ENCODE assay signal across 22 cellular contexts in genomic region chr3:129615751-129616281, GRCh38. TPM values are rescaled to one million over a fixed set of nuclear protein-coding genes. Genes with fewer than 3 reads are reported as not detected.
DNase-seq lines count a peak whose midpoint lies in the region; ATAC-seq, FAIRE-seq and TF ChIP-seq lines count a peak whose summit lies in the region.
"Had no signal": no experiment of that assay in that cellular context is flagged by ENCODE, and none has a peak within 500 bp of the region (broad histone marks: within the 10 kb centered on the region; RNA-seq: fewer than 3 reads in every experiment).

No MANE protein-coding gene starts in this region.

- no peak overlapping the region for H2BK5ac ChIP-seq in mesenchymal stem cell (ENCODE audit: low read depth, low read length, poor library complexity, severe bottlenecking)

- H2BK12ac ChIP-seq in mesenchymal stem cell (ENCODE audit: low read length in 2 of 2): peak overlapping the region in 1 of 2 experiments; percentile 59

- no peak overlapping the region for H3K4me3 ChIP-seq in mesenchymal stem cell (ENCODE audit: insufficient read depth in 1 of 2, low read depth in 1 of 2, low read length in 2 of 2)
- H3K4me3 ChIP-seq in spleen: no peak overlapping the region
- H3K4me3 ChIP-seq in SK-N-SH (ENCODE audit: low read depth in 2 of 2, low read length in 1 of 2): no peak overlapping the region
- H3K4me3 ChIP-seq: breast epithelium, pancreas, uterus had no signal

- H3K27ac Mint-ChIP-seq in endothelial cell (ENCODE audit: unreplicated experiment): no peak overlapping the region
- H3K27ac Mint-ChIP-seq: activated CD4-positive, alpha-beta memory T cell treated with anti-CD3 and anti-CD28 coated beads, Interleukin-2, amount 10 ng/mL, durations not matched to agents 7 days and 5 days; stimulated activated memory B cell treated with anti-CD40 and anti-IgM and Interleukin-4, amounts not matched to agents 10 μg/mL and 1 μg/mL and 100 μg/mL, for 72 hours had no signal

- H3K4me1 ChIP-seq in mesenchymal stem cell (ENCODE audit: control insufficient read depth, insufficient read depth, low read depth, low read length) (peaks cover 52% of the 10 kb centered on the region), spleen (peaks cover 38 to 91% (median 66%) of the 10 kb centered on the region in 6 donors), SK-N-SH (ENCODE audit: control insufficient read depth in 1 of 2, insufficient read depth in 2 of 2, low read depth in 1 of 2, low read length in 1 of 2) (peaks cover 0 to 7% of the 10 kb centered on the region in 2 experiments; a peak in 1 of 4 replicates)

- no peak overlapping the region for H4K8ac ChIP-seq in mesenchymal stem cell (ENCODE audit: low read length)

- H3K36me3 Mint-ChIP-seq in endothelial cell (ENCODE audit: low read depth, unreplicated experiment): peaks cover 4% of the 10 kb centered on the region
- H3K36me3 Mint-ChIP-seq: CD8-positive, alpha-beta memory T cell; stimulated activated memory B cell treated with anti-CD40 and anti-IgM and Interleukin-4, amounts not matched to agents 10 μg/mL and 1 μg/mL and 100 μg/mL, for 72 hours had no signal

- H2BK15ac ChIP-seq in mesenchymal stem cell (ENCODE audit: low read depth, poor library complexity, severe bottlenecking): no peak overlapping the region

- no peaks in the 10 kb centered on the region for H3K9me3 ChIP-seq in mesenchymal stem cell (ENCODE audit: control insufficient read depth, low read length)
- H3K9me3 ChIP-seq in spleen: no peaks in the 10 kb centered on the region
- H3K9me3 ChIP-seq in SK-N-SH: no peaks in the 10 kb centered on the region
- H3K9me3 ChIP-seq: breast epithelium, pancreas, uterus had no signal

- H4K91ac ChIP-seq in mesenchymal stem cell (ENCODE audit: low read length): peak overlapping the region; percentile 43

- no peaks in the 10 kb centered on the region for H3K36me3 ChIP-seq in mesenchymal stem cell (ENCODE audit: control insufficient read depth in 1 of 2, insufficient read depth in 2 of 2, low read depth in 1 of 2, low read length in 2 of 2)
- H3K36me3 ChIP-seq in spleen: no peaks in the 10 kb centered on the region
- H3K36me3 ChIP-seq in SK-N-SH (replicated peaks in 1 of 2; ENCODE audit: control insufficient read depth in 1 of 2, insufficient read depth in 2 of 2, low read length in 1 of 2): no peaks in the 10 kb centered on the region
- H3K36me3 ChIP-seq: breast epithelium, pancreas, uterus had no signal

- H3K4me2 ChIP-seq in mesenchymal stem cell (ENCODE audit: low read length, poor library complexity, severe bottlenecking): no peak overlapping the region
- H3K4me2 ChIP-seq in SK-N-SH: no peak overlapping the region

- peaks cover 15% of the 10 kb centered on the region for H3K27me3 Mint-ChIP-seq in endothelial cell (ENCODE audit: unreplicated experiment)
- H3K27me3 Mint-ChIP-seq: activated CD4-positive, alpha-beta memory T cell treated with anti-CD3 and anti-CD28 coated beads, Interleukin-2, amount 10 ng/mL, durations not matched to agents 7 days and 5 days had no signal

- intact Hi-C loops in Right ventricle myocardium superior (cut with DNase I): no loop called here
- intact Hi-C loops in spleen (cut with DNase I; ENCODE audit: low total_unique reads): no loop called here

- no peak for FAIRE-seq in urothelium cell line (lab: Jason Lieb, UNC)
- FAIRE-seq: GM18507, keratinocyte, pancreas, RCC 7860 had no signal

- TF ChIP-seq CTCF in spleen (IDR thresholded peaks at IDR 0.05 in 8 of 11, conservative IDR thresholded peaks at IDR 0.05 in 3 of 11) (no peak), SK-N-SH (IDR thresholded peaks at IDR 0.05) (no peak), endothelial cell (IDR thresholded peaks at IDR 0.05; ENCODE audit: unreplicated experiment) (no peak)

- H3K9me3 Mint-ChIP-seq in endothelial cell (ENCODE audit: unreplicated experiment): no peaks in the 10 kb centered on the region
- H3K9me3 Mint-ChIP-seq: activated CD4-positive, alpha-beta memory T cell treated with anti-CD3 and anti-CD28 coated beads, Interleukin-2, amount 10 ng/mL, durations not matched to agents 7 days and 5 days; CD8-positive, alpha-beta memory T cell; HFFc6; stimulated activated memory B cell treated with anti-CD40 and anti-IgM and Interleukin-4, amounts not matched to agents 10 μg/mL and 1 μg/mL and 100 μg/mL, for 72 hours had no signal

- H2BK120ac ChIP-seq in mesenchymal stem cell (ENCODE audit: low read depth, low read length): no peak overlapping the region

- H3K4ac ChIP-seq in mesenchymal stem cell (ENCODE audit: low read depth in 1 of 2, low read length in 2 of 2): peak overlapping the region in 1 of 2 experiments; percentile 61

- no peak for TF ChIP-seq RAD21 in SK-N-SH (IDR thresholded peaks at IDR 0.05; ENCODE audit: low read length)

- H2AK5ac ChIP-seq in mesenchymal stem cell (ENCODE audit: low read length, severe bottlenecking): no peak overlapping the region

- WGBS in mesenchymal stem cell: 89% methylated on average over 8 of the region's 8 CpGs
- 45 to 68% (median 51%) methylated on average over 6 to 8 of the region's 8 CpGs for WGBS in spleen, 5 donors
- 70% methylated on average over 5 of the region's 8 CpGs for WGBS in SK-N-SH (ENCODE audit: low lambda C conversion rate)

- no peak for TF ChIP-seq POLR2A in spleen (IDR thresholded peaks at IDR 0.05)

- H3K79me1 ChIP-seq in mesenchymal stem cell (replicated peaks; ENCODE audit: low read length, poor library complexity, severe bottlenecking): no peaks in the 10 kb centered on the region

- H3K79me2 ChIP-seq in SK-N-SH (ENCODE audit: insufficient read depth): no peaks in the 10 kb centered on the region

- no peaks in the 10 kb centered on the region for H3K9me2 ChIP-seq in SK-N-SH

- CTCF ChIA-PET in HEK293T (lab: Yijun Ruan, JAX) (no interaction called here), SK-N-SH (lab: Yijun Ruan, JAX) (no interaction called here)

- no peak overlapping the region for H3K9ac ChIP-seq in mesenchymal stem cell (ENCODE audit: low read length)
- H3K9ac ChIP-seq in SK-N-SH: no peak overlapping the region

- peak overlapping the region in 1 of 2 experiments; percentile 63 for H3K18ac ChIP-seq in mesenchymal stem cell (ENCODE audit: low read depth in 1 of 2, low read length in 2 of 2)

- H3K27me3 ChIP-seq in mesenchymal stem cell (ENCODE audit: control insufficient read depth in 1 of 2, insufficient read depth in 1 of 2, low read length in 2 of 2) (no peaks in the 10 kb centered on the region), spleen (replicated peaks in 1 of 7) (peaks cover 0 to 18% (median 0%) of the 10 kb centered on the region in 7 donors), SK-N-SH (ENCODE audit: insufficient read depth) (no peaks in the 10 kb centered on the region)
- H3K27me3 ChIP-seq: breast epithelium, pancreas, uterus had no signal

- H2AFZ ChIP-seq in mesenchymal stem cell (ENCODE audit: low read depth, low read length) (no peak overlapping the region), SK-N-SH (ENCODE audit: low read depth) (no peak overlapping the region)

- H3F3A ChIP-seq in SK-N-SH (replicated peaks; ENCODE audit: insufficient read depth): no peaks in the 10 kb centered on the region

- no peak overlapping the region for H3K27ac ChIP-seq in mesenchymal stem cell (ENCODE audit: low read length, poor library complexity, severe bottlenecking)
- peak overlapping the region in 6 of 8 donors; percentile 51 to 69 (median 68) for H3K27ac ChIP-seq in spleen
- no peak overlapping the region for H3K27ac ChIP-seq in SK-N-SH (ENCODE audit: low read depth in 2 of 2, low read length in 1 of 2)

- peaks cover 54% of the 10 kb centered on the region for H3K4me1 Mint-ChIP-seq in endothelial cell (ENCODE audit: unreplicated experiment)

- peak overlapping the region in 1 of 2 experiments; percentile 9 for H3K23ac ChIP-seq in mesenchymal stem cell (ENCODE audit: low read length in 2 of 2)

- H3K14ac ChIP-seq in mesenchymal stem cell (ENCODE audit: low read length in 2 of 2): peak overlapping the region in 1 of 2 experiments; percentile 63

- TF ChIP-seq EP300 in SK-N-SH (IDR thresholded peaks at IDR 0.05; ENCODE audit: borderline replicate concordance in 1 of 2, low read depth in 1 of 2, low read length in 1 of 2): no peak

- peak; percentile 37 for ATAC-seq in Right ventricle myocardium superior (ENCODE audit: poor library complexity)
- ATAC-seq: stimulated activated memory B cell treated with anti-CD40 and anti-IgM and Interleukin-4, amounts not matched to agents 10 μg/mL and 1 μg/mL and 100 μg/mL, for 72 hours had no signal

- POLR2A ChIA-PET in HEK293T (lab: Yijun Ruan, JAX) (interaction anchor here (1.5 kb wide), 1 partner anchor 10 kb away, joined by 6 read pairs; no protein-coding TSS in a partner anchor), SK-N-SH (lab: Yijun Ruan, JAX) (no interaction called here)

- DNase-seq in CD1c-positive myeloid dendritic cell (ENCODE audit: extremely low spot score) (peak; percentile 47), Right ventricle myocardium superior (peak; percentile 58), mesenchymal stem cell (no peak), spleen (peak; percentile 72), HEK293T (ENCODE audit: extremely low spot score) (no peak), SK-N-SH (no peak), endothelial cell (ENCODE audit: low spot score) (no peak), urothelium cell line (ENCODE audit: low spot score) (no peak)
- DNase-seq: activated CD4-positive, alpha-beta memory T cell treated with anti-CD3 and anti-CD28 coated beads, Interleukin-2, amount 10 ng/mL, durations not matched to agents 7 days and 5 days; CD8-positive, alpha-beta memory T cell; HFFc6; NCI-H1436; NCI-H2171 treated with DMSO at 0.1 percent for 48 hours; stimulated activated CD4-positive, alpha-beta T cell treated with anti-CD3 and anti-CD28 coated beads, Interleukin-12 subunit alpha, Interleukin-12 subunit beta, amount 100 ng/mL, for 4 hours; SW 1271 had no signal

- no peaks in the 10 kb centered on the region for H4K20me1 ChIP-seq in SK-N-SH (ENCODE audit: insufficient read depth)

- H3K4me3 Mint-ChIP-seq in endothelial cell (ENCODE audit: unreplicated experiment): no peak overlapping the region
- H3K4me3 Mint-ChIP-seq: activated CD4-positive, alpha-beta memory T cell treated with anti-CD3 and anti-CD28 coated beads, Interleukin-2, amount 10 ng/mL, durations not matched to agents 7 days and 5 days; CD8-positive, alpha-beta memory T cell; HFFc6; stimulated activated memory B cell treated with anti-CD40 and anti-IgM and Interleukin-4, amounts not matched to agents 10 μg/mL and 1 μg/mL and 100 μg/mL, for 72 hours had no signal

TF ChIP-seq in HEK293T, 16 proteins besides CTCF, POLR2A, EP300 and RAD21 (continues in another document):
- TF ChIP-seq ZNF384 (IDR thresholded peaks at IDR 0.05): no peak
- no peak for TF ChIP-seq LEF1 (IDR thresholded peaks at IDR 0.05; ENCODE audit: borderline replicate concordance)

TF ChIP-seq in SK-N-SH, 30 proteins besides CTCF, POLR2A, EP300 and RAD21 (continues in another document):
- TF ChIP-seq GATA2 (CRISPR knock-in tag; IDR thresholded peaks at IDR 0.05) (no peak), RFX5 (IDR thresholded peaks at IDR 0.05; ENCODE audit: low read length) (no peak)

RNA-seq across cellular contexts. Expression of gene PLXND1, which starts 9.3 kb away (rescaled TPM):
- total RNA-seq in Right ventricle myocardium superior (53.1 TPM), spleen (100 to 1,000 TPM; 121 to 238 (median 170) TPM), endothelial cell (ENCODE audit: unreplicated experiment) (1,753 TPM)
- polyA plus RNA-seq in mesenchymal stem cell (2013, experiment 1 of 2): 288 TPM
- polyA plus RNA-seq in mesenchymal stem cell (2013, experiment 2 of 2): 288 TPM
- polyA plus RNA-seq in spleen (10 to 100 TPM; 44.4 to 97.9 (median 79.2) TPM), SK-N-SH (2012; rRNA removed) (43.0 and 53.5 TPM in 2 replicates)
- 26.5 and 37.7 TPM in 2 replicates for polyA plus RNA-seq in SK-N-SH (2012; cell fraction: cytosol; rRNA removed)
- polyA plus RNA-seq in SK-N-SH (2012; cell fraction: nucleus; rRNA removed): 122 and 155 TPM in 2 replicates

Comparison
In these comparisons a context has a peak if more than half of its experiments do, and no peak if none do; other contexts are left out.
1. DNase-seq: peak in CD1c-positive myeloid dendritic cell (single experiment), Right ventricle myocardium superior (single experiment) and spleen (single experiment); none in mesenchymal stem cell (single experiment), HEK293T (single experiment), SK-N-SH (single experiment), endothelial cell (single experiment) and urothelium cell line (single experiment).
2. H3K27ac ChIP-seq: peak in spleen (6 of 8); none in mesenchymal stem cell (single experiment) and SK-N-SH (0 of 2).